19 cellular contexts compared by ENCODE assay signal in the genomic region with DNA sequence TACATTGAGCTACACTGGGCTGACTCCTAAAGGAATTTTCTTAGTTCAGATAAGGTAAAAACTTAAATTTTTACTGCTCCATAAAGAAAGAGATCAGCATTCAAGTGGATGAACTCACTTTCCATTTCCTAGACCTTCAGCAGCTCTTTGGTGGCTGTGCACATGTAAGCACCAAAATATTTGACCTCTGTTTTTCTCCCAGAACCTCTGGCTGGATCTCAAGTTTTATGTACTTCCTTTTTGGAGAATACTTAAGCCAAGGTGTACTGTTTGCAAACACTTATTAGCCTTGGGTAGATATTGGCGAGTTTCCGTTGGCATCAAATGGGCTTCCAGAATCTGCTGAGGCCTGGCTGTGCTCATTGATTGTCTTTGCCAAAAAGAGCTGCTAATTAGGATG. TPM values are rescaled to one million over a fixed set of nuclear protein-coding genes. Genes with fewer than 3 reads are reported as not detected.
DNase-seq lines count a peak whose midpoint lies in the region; ATAC-seq and TF ChIP-seq lines count a peak whose summit lies in the region.
"Had no signal": no experiment of that assay in that cellular context is flagged by ENCODE, and none has a peak within 500 bp of the region (broad histone marks: within the 10 kb centered on the region; RNA-seq: fewer than 3 reads in every experiment).

No MANE protein-coding gene starts in this region.

- TF ChIP-seq CTCF in VCaP (conservative IDR thresholded peaks at IDR 0.05) (no peak), left lung (IDR thresholded peaks at IDR 0.05) (no peak), upper lobe of right lung (IDR thresholded peaks at IDR 0.05) (no peak)

- no peak overlapping the region for H3K4me3 ChIP-seq in left lung
- H3K4me3 ChIP-seq in upper lobe of right lung: no peak overlapping the region
- H3K4me3 ChIP-seq: upper lobe of left lung had no signal

- H3K4me1 ChIP-seq in left lung: peaks cover 9 to 10% of the 10 kb centered on the region in 2 donors
- no peaks in the 10 kb centered on the region for H3K4me1 ChIP-seq in upper lobe of right lung

- H3K27ac ChIP-seq in VCaP: peak overlapping the region; percentile 56
- peak overlapping the region in 1 of 2 donors; percentile 40 for H3K27ac ChIP-seq in left lung
- no peak overlapping the region for H3K27ac ChIP-seq in upper lobe of right lung
- H3K27ac ChIP-seq: upper lobe of left lung had no signal

- ATAC-seq in left lung (peak; percentile 63), upper lobe of right lung (peak; percentile 65), GM18909 (IDR thresholded peaks at IDR 0.05; ENCODE audit: poor library complexity, unreplicated experiment) (no peak), GM18861 (IDR thresholded peaks at IDR 0.05; ENCODE audit: unreplicated experiment) (no peak), HG03045 (IDR thresholded peaks at IDR 0.05; ENCODE audit: unreplicated experiment) (no peak)
- ATAC-seq: natural killer cell treated with Interleukin-12 subunit alpha and Interleukin-12 subunit beta and Interleukin-15 and Interleukin-18, amount 100 ng/mL, for 72 hours had no signal

- no peaks in the 10 kb centered on the region for H3K36me3 ChIP-seq in left lung
- no peaks in the 10 kb centered on the region for H3K36me3 ChIP-seq in upper lobe of right lung
- H3K36me3 ChIP-seq: upper lobe of left lung had no signal

- H3K9me3 ChIP-seq in left lung: no peaks in the 10 kb centered on the region
- no peaks in the 10 kb centered on the region for H3K9me3 ChIP-seq in upper lobe of right lung
- H3K9me3 ChIP-seq: upper lobe of left lung had no signal

- intact Hi-C loops in left lung (cut with DNase I): no loop called here
- intact Hi-C loops in upper lobe of right lung (cut with DNase I): no loop called here

- no peaks in the 10 kb centered on the region for H3K27me3 ChIP-seq in left lung
- H3K27me3 ChIP-seq in upper lobe of right lung: no peaks in the 10 kb centered on the region
- H3K27me3 ChIP-seq: upper lobe of left lung had no signal

- DNase-seq in HCEC 1CT: peak; percentile 63
- no peak for DNase-seq in left lung
- DNase-seq in upper lobe of right lung: no peak
- DNase-seq: activated CD4-positive, alpha-beta T cell treated with anti-CD3 and anti-CD28 coated beads, Interleukin-2, amount 10 ng/mL, durations not matched to agents 24 days and 14 days; activated gamma-delta T cell; activated T-cell treated with anti-CD3 and anti-CD28 coated beads, Interleukin-2, amount 50 U/mL, for 24 hours; CD4-positive, alpha-beta T cell; cerebellar nuclear complex; NCI-H1105 treated with DMSO at 0.1 percent for 48 hours; NCI-H2029 treated with DMSO at 0.1 percent for 48 hours; small intestine; stimulated activated CD4-positive, alpha-beta T cell treated with anti-CD3 and anti-CD28 coated beads, Interleukin-1b, Interleukin-23, amount 100 ng/mL, for 48 hours had no signal

RNA-seq across cellular contexts. Expression of gene TNC, which starts 10.3 kb away (rescaled TPM):
- total RNA-seq in left lung (100 to 1,000 TPM; 166 to 329 TPM), upper lobe of right lung (52.9 TPM)
- total RNA-seq: OCI-LY7 had no signal

Comparison
In these comparisons a context has a peak if more than half of its experiments do, and no peak if none do; other contexts are left out.
1. ATAC-seq: peak in left lung (single experiment) and upper lobe of right lung (single experiment); none in GM18909 (single experiment), GM18861 (single experiment) and HG03045 (single experiment).